ENCODE assay signal across 16 cellular contexts in the genomic region with DNA sequence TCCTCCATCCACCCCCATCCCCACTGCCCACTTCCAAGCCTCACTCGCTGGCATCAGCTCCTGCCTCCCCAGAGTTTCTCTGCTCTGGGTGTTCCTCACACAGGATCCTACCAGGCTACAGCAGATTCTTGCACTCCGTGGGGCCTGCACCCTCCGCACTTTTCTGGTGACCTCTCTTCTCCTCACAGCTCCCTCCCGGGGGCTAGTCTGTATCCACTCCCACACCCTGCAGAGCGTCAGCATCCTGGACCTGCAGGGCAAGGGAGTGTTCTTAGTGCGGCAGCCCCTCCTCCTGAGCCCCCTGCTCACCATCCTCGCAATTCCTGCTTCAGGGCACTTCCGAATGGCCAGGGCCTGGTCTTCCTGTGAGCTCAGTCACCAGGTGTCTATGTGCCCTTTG.
DNase-seq lines count a peak whose midpoint lies in the region; ATAC-seq, FAIRE-seq and TF ChIP-seq lines count a peak whose summit lies in the region.
"Had no signal": no experiment of that assay in that cellular context is flagged by ENCODE, and none has a peak within 500 bp of the region (broad histone marks: within the 10 kb centered on the region; RNA-seq: fewer than 3 reads in every experiment).

No MANE protein-coding gene starts in this region.

- H3K9me3 ChIP-seq in RWPE2 (ENCODE audit: severe bottlenecking): no peaks in the 10 kb centered on the region
- H3K9me3 ChIP-seq in kidney (ENCODE audit: control insufficient read depth in 1 of 2, low read length in 2 of 2): peaks cover 7 to 11% of the 10 kb centered on the region in 2 donors
- H3K9me3 ChIP-seq in spleen: peaks cover 0 to 23% (median 11%) of the 10 kb centered on the region in 8 donors
- H3K9me3 ChIP-seq in PC-3 (ENCODE audit: low read length): no peaks in the 10 kb centered on the region

- H3K4me1 ChIP-seq in RWPE2 (ENCODE audit: insufficient read depth, poor library complexity, severe bottlenecking) (no peaks in the 10 kb centered on the region), kidney (ENCODE audit: control insufficient read depth in 1 of 2, insufficient read depth in 1 of 2, low read depth in 1 of 2, low read length in 2 of 2) (no peaks in the 10 kb centered on the region), spleen (no peaks in the 10 kb centered on the region), PC-3 (ENCODE audit: insufficient read depth, low read length) (no peaks in the 10 kb centered on the region)

- no peak for TF ChIP-seq POLR2A in spleen (IDR thresholded peaks at IDR 0.05)

- H3K9ac ChIP-seq in kidney (ENCODE audit: low read length in 2 of 2) (no peak overlapping the region), PC-3 (ENCODE audit: low read length) (no peak overlapping the region)

- no peaks in the 10 kb centered on the region for H3K9me2 ChIP-seq in PC-3 (replicated peaks; ENCODE audit: low read length)

- H3K27ac ChIP-seq in RWPE2 (ENCODE audit: poor library complexity, severe bottlenecking) (no peak overlapping the region), kidney (ENCODE audit: low read depth in 2 of 2, low read length in 2 of 2) (no peak overlapping the region), spleen (no peak overlapping the region), PC-3 (ENCODE audit: low read length) (no peak overlapping the region)
- H3K27ac ChIP-seq: 22Rv1 had no signal

- peak; percentile 11 for DNase-seq in activated CD4-positive, CD25-positive, alpha-beta regulatory T cell treated with anti-CD3 and anti-CD28 coated beads, Interleukin-2, amount 50 U/mL, for 72 hours
- peak; percentile 29 for DNase-seq in RWPE2 (ENCODE audit: low spot score)
- DNase-seq in kidney: peak; percentile 40
- DNase-seq in spleen: peak; percentile 46
- DNase-seq in DMS53 treated with DMSO at 0.1 percent for 48 hours (lab: John Stamatoyannopoulos, UW; ENCODE audit: unreplicated experiment): no peak
- no peak for DNase-seq in A172 (ENCODE audit: low spot score)
- DNase-seq in PC-3: no peak
- DNase-seq: DMS79 treated with DMSO at 0.1 percent for 48 hours, H7, HFFc6, NCI-H1105 treated with DMSO at 0.1 percent for 48 hours, NCI-H1694 treated with DMSO at 0.1 percent for 48 hours had no signal

- no peaks in the 10 kb centered on the region for H3K79me2 ChIP-seq in PC-3 (ENCODE audit: low read length)

- ATAC-seq in activated CD4-positive, CD25-positive, alpha-beta regulatory T cell treated with anti-CD3 and anti-CD28 coated beads, Interleukin-2, amount 50 U/mL, for 24 hours: no peak
- ATAC-seq in RWPE2 (ENCODE audit: low read depth) (no peak), PC-3 (no peak)
- ATAC-seq: K562 had no signal

- no peak for FAIRE-seq in kidney (lab: Jason Lieb, UNC)
- FAIRE-seq: K562, RCC 7860 had no signal

- no TSS peak for BruUV-seq in PC-3 (replicated peaks; lab: Mats Ljungman, UMichigan)

- H3K27me3 ChIP-seq in RWPE2 (ENCODE audit: insufficient read depth, poor library complexity, severe bottlenecking): no peaks in the 10 kb centered on the region
- H3K27me3 ChIP-seq in spleen (replicated peaks in 1 of 7): peaks cover 0 to 21% (median 0%) of the 10 kb centered on the region in 7 donors
- H3K27me3 ChIP-seq in PC-3 (ENCODE audit: low read length): peaks cover 17% of the 10 kb centered on the region; the same call in 1 of the 2 replicates

- no peaks in the 10 kb centered on the region for H3K36me3 ChIP-seq in RWPE2 (ENCODE audit: low read depth)
- H3K36me3 ChIP-seq in kidney (ENCODE audit: control insufficient read depth in 1 of 2, insufficient read depth in 2 of 2, low read length in 2 of 2): no peaks in the 10 kb centered on the region
- no peaks in the 10 kb centered on the region for H3K36me3 ChIP-seq in spleen
- H3K36me3 ChIP-seq in PC-3 (ENCODE audit: low read depth, low read length): no peaks in the 10 kb centered on the region

- no peaks in the 10 kb centered on the region for H3F3A ChIP-seq in PC-3 (ENCODE audit: low read length, unreplicated experiment)

- intact Hi-C loops in kidney (cut with DNase I) (no loop called here), spleen (cut with DNase I; ENCODE audit: low total_unique reads) (no loop called here), PC-3 (cut with micrococcal nuclease) (no loop called here)

- no peak overlapping the region for H2AFZ ChIP-seq in PC-3 (ENCODE audit: low read length)

- CTCF ChIA-PET in PC-3 (lab: Charles Lee): no interaction called here

- H3K4me3 ChIP-seq in RWPE2 (ENCODE audit: severe bottlenecking) (no peak overlapping the region), kidney (ENCODE audit: low read length in 2 of 2) (no peak overlapping the region), spleen (no peak overlapping the region), PC-3 (ENCODE audit: low read length) (no peak overlapping the region)
- H3K4me3 ChIP-seq: K562 had no signal

- no peaks in the 10 kb centered on the region for H4K20me1 ChIP-seq in PC-3 (ENCODE audit: low read length)

- H3K4me2 ChIP-seq in PC-3 (ENCODE audit: low read length): no peak overlapping the region

- 72 to 86% (median 80%) methylated on average over 8 of the region's 8 CpGs for WGBS in spleen, 5 donors

- POLR2A ChIA-PET in PC-3 (lab: Charles Lee; ENCODE audit: unreplicated experiment): no interaction called here

- TF ChIP-seq CTCF in RWPE2 (IDR thresholded peaks at IDR 0.05; ENCODE audit: poor library complexity, severe bottlenecking): no peak
- TF ChIP-seq CTCF in kidney (IDR thresholded peaks at IDR 0.05; ENCODE audit: borderline replicate concordance, extremely low read depth, insufficient read depth): no peak
- TF ChIP-seq CTCF in spleen (IDR thresholded peaks at IDR 0.05 in 8 of 11, conservative IDR thresholded peaks at IDR 0.05 in 3 of 11): no peak
- no peak for TF ChIP-seq CTCF in PC-3 (conservative IDR thresholded peaks at IDR 0.05; ENCODE audit: low read depth, low read length)

Comparison
In these comparisons a context has a peak if more than half of its experiments do, and no peak if none do; other contexts are left out.
1. DNase-seq: peak in activated CD4-positive, CD25-positive, alpha-beta regulatory T cell treated with anti-CD3 and anti-CD28 coated beads, Interleukin-2, amount 50 U/mL, for 72 hours (single experiment), RWPE2 (single experiment), kidney (single experiment) and spleen (single experiment); none in DMS53 treated with DMSO at 0.1 percent for 48 hours (single experiment), A172 (single experiment) and PC-3 (single experiment).